8 cellular contexts compared by ENCODE assay signal in the genomic region with DNA sequence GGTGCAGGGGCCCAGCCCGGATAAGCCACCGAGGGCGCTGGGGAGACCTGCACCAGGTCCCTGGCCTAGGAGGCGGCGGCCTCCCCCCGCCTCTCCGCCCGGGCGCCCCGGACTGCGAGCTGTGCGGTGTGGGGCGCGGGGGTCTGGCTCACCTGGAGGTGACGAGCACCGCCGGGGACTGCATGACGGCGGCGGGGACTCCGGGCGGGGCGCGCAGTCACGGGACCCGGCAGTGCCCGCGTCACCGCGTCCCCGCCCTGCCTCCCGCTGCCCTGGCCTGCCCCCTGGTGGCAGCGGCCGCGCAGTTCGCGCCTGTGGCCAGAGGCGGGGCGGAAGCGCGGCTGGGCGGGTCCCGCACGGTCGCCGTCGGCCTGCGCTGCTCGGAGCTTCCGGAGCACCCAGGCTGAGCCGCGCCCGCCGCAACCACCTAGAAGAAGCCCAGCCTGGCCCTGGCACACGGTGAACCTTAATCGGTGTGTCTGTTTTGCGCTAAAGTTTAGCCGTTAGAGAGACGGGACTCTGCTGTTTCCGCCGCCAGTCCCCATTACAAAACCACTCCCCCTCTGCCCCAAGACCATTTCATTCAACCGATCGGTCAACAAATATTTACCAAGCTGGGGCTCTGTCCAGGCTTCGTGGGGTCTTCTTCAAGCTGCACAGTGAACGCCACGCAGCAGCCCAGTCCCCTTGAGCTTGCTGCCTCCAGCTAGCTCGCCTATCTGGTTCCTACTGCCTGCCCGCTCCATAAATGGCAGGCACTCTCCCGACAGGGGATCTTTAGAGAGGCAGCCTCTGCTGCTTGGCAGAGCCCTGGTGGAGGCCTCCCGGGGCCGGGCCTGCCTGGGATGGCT. TPM values are rescaled to one million over a fixed set of nuclear protein-coding genes. Genes with fewer than 3 reads are reported as not detected.
DNase-seq lines count a peak whose midpoint lies in the region; ATAC-seq lines count a peak whose summit lies in the region.

A gene with protein sequence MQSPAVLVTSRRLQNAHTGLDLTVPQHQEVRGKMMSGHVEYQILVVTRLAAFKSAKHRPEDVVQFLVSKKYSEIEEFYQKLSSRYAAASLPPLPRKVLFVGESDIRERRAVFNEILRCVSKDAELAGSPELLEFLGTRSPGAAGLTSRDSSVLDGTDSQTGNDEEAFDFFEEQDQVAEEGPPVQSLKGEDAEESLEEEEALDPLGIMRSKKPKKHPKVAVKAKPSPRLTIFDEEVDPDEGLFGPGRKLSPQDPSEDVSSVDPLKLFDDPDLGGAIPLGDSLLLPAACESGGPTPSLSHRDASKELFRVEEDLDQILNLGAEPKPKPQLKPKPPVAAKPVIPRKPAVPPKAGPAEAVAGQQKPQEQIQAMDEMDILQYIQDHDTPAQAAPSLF (minus strand): TSS at position 219 of the 851 bp plus-strand sequence. CDS start 35 bp downstream, at position 184.

- in situ Hi-C loops in endometrial microvascular endothelial cells (cut with HindIII; ENCODE audit: inconsistent ontology term, low pct_unique_long_range_greater_than_20kb, low sequenced_read_pairs) = no loop called here

- DNase-seq in CMK (ENCODE audit: low read depth) (peak; percentile 72), NOMO-1 treated with DMSO at 0.1 percent for 48 hours (lab: John Stamatoyannopoulos, UW; ENCODE audit: unreplicated experiment) (peak; percentile 67), midbrain (lab: John Stamatoyannopoulos, UW) (peak; percentile 92)
- peak; percentile 57 for DNase-seq in activated CD8-positive, alpha-beta memory T cell treated with anti-CD3 and anti-CD28 coated beads, Interleukin-2, amount 50 U/mL, for 1 hour (ENCODE audit: extremely low read depth)
- DNase-seq in stimulated activated CD8-positive, alpha-beta memory T cell treated with anti-CD3 and anti-CD28 coated beads, Interleukin-2, amount 100 ng/mL, for 48 hours (ENCODE audit: low read depth in 2 of 2) = peak; percentile 76 to 86

- ATAC-seq in GM19397 (IDR thresholded peaks at IDR 0.05; ENCODE audit: unreplicated experiment) (peak; percentile 97), HG03565 (IDR thresholded peaks at IDR 0.05; ENCODE audit: unreplicated experiment) (peak; percentile 94)

RNA-seq across cellular contexts. Expression of the gene that starts here (rescaled TPM):
- total RNA-seq in endometrial microvascular endothelial cells (ENCODE audit: inconsistent ontology term) = 22.0 TPM

Comparison
In these comparisons a context has a peak if more than half of its experiments do, and no peak if none do; other contexts are left out.
1. Peak in every context shown above with its lines: DNase-seq and ATAC-seq.